Comparison of ENCODE assay signal across 1 cellular context in genomic region chr15:69502470-69503045, GRCh38.
TF ChIP-seq lines count a peak whose summit lies in the region.

No MANE protein-coding gene starts in this region.

TF ChIP-seq in SK-N-SH, 30 proteins besides CTCF, POLR2A, EP300 and RAD21 (continued from another document):
- TF ChIP-seq REST (IDR thresholded peaks at IDR 0.05; ENCODE audit: low read depth, low read length) (no peak), MAX (IDR thresholded peaks at IDR 0.05; ENCODE audit: low read depth) (no peak), GATA2 (CRISPR knock-in tag; IDR thresholded peaks at IDR 0.05) (no peak)
TF ChIP-seq in SK-N-SH: peak in this region for 0.
